ENCODE assay signal across 8 cellular contexts in genomic region chr3:107064445-107065060, GRCh38.
A peak's percentile ranks its signal among the peaks of the same experiment; 100 is the strongest.
DNase-seq lines count a peak whose midpoint lies in the region; TF ChIP-seq lines count a peak whose summit lies in the region.

No MANE protein-coding gene starts in this region.

- H3K18ac ChIP-seq in trophoblast cell (ENCODE audit: low read length), result no peak overlapping the region

- TF ChIP-seq CTCF in GM10266 (IDR thresholded peaks at IDR 0.05; ENCODE audit: control insufficient read depth, insufficient read depth, low read depth, missing control alignments) (peak; percentile 92), LNCaP clone FGC (IDR thresholded peaks at IDR 0.05; ENCODE audit: control insufficient read depth, extremely low read depth, insufficient read depth) (peak; percentile 83)

- no peaks in the 10 kb centered on the region for H3K79me2 ChIP-seq in trophoblast cell (ENCODE audit: control insufficient read depth, insufficient read depth, low read length, poor library complexity)

- H2AFZ ChIP-seq in trophoblast cell (ENCODE audit: insufficient read depth, low read length, poor library complexity), result no peak overlapping the region

- no peak overlapping the region for H4K8ac ChIP-seq in trophoblast cell (ENCODE audit: low read depth, low read length)

- DNase-seq in GM10266 (ENCODE audit: extremely low spot score), result peak; percentile 55
- peak; percentile 65 to 81 for DNase-seq in HAP-1 (ENCODE audit: low spot score in 2 of 2)
- peak; percentile 56 for DNase-seq in LNCaP clone FGC (ENCODE audit: low read depth)
- peak; percentile 78 for DNase-seq in RPMI8226
- peak; percentile 60 for DNase-seq in activated naive CD4-positive, alpha-beta T cell treated with Interleukin-2 at 50 U/mL for 16 hours
- peak; percentile 72 for DNase-seq in glomerular endothelial cell (ENCODE audit: extremely low read depth, low read depth, low spot score)
- DNase-seq in trophoblast cell, result peak; percentile 66 to 93
- DNase-seq in 8988T, result no peak

- H4K12ac ChIP-seq in trophoblast cell (ENCODE audit: low read depth, low read length), result no peak overlapping the region

- H3K9ac ChIP-seq in trophoblast cell (ENCODE audit: low read length), result no peak overlapping the region

- H2BK5ac ChIP-seq in trophoblast cell (ENCODE audit: low read depth, low read length, poor library complexity), result no peak overlapping the region

- in situ Hi-C loops in HAP-1 (cut with MboI; ENCODE audit: low sequenced_read_pairs), result no loop called here

- no peak overlapping the region for H3K27ac ChIP-seq in trophoblast cell (ENCODE audit: low read depth, low read length)

- H3K9me3 ChIP-seq in HAP-1, result no peaks in the 10 kb centered on the region
- H3K9me3 ChIP-seq in trophoblast cell (ENCODE audit: insufficient read depth, low read depth, low read length), result no peaks in the 10 kb centered on the region

- H3K23ac ChIP-seq in trophoblast cell (ENCODE audit: low read length), result no peak overlapping the region

- H3K4me3 ChIP-seq in HAP-1 (no peak overlapping the region), LNCaP clone FGC (ENCODE audit: low read depth, low read length) (no peak overlapping the region), trophoblast cell (ENCODE audit: low read depth, low read length) (no peak overlapping the region)

- H3K4me2 ChIP-seq in trophoblast cell (ENCODE audit: low read length), result no peak overlapping the region

- WGBS in trophoblast cell (ENCODE audit: extremely low coverage, insufficient coverage, insufficient read length), result no CpG with 5 or more reads among the region's 8 CpGs

- H3K27me3 ChIP-seq in HAP-1 (ENCODE audit: low read depth) (no peaks in the 10 kb centered on the region), trophoblast cell (ENCODE audit: insufficient read depth, low read length) (no peaks in the 10 kb centered on the region)

- no peak overlapping the region for H2BK12ac ChIP-seq in trophoblast cell (ENCODE audit: low read length)

- H4K91ac ChIP-seq in trophoblast cell (ENCODE audit: low read depth, low read length), result no peak overlapping the region

- H3K4me1 ChIP-seq in HAP-1 (no peaks in the 10 kb centered on the region; the same call in 1 of the 2 replicates), trophoblast cell (ENCODE audit: control insufficient read depth in 1 of 2, insufficient read depth in 2 of 2, low read length in 2 of 2) (no peaks in the 10 kb centered on the region)

- no peak overlapping the region for H3K14ac ChIP-seq in trophoblast cell (ENCODE audit: low read length)

- H2BK120ac ChIP-seq in trophoblast cell (ENCODE audit: insufficient read depth, low read length, poor library complexity), result no peak overlapping the region

- no peak overlapping the region for H2AK5ac ChIP-seq in trophoblast cell (ENCODE audit: low read length)

- H3K36me3 ChIP-seq in HAP-1 (replicated peaks) (no peaks in the 10 kb centered on the region), trophoblast cell (ENCODE audit: control insufficient read depth in 1 of 2, insufficient read depth in 2 of 2, low read length in 2 of 2) (no peaks in the 10 kb centered on the region)

- H3K79me1 ChIP-seq in trophoblast cell (ENCODE audit: low read length), result no peaks in the 10 kb centered on the region

- no peak overlapping the region for H3K4ac ChIP-seq in trophoblast cell (ENCODE audit: low read depth, low read length)
